9 cellular contexts compared by ENCODE assay signal in the genomic region with DNA sequence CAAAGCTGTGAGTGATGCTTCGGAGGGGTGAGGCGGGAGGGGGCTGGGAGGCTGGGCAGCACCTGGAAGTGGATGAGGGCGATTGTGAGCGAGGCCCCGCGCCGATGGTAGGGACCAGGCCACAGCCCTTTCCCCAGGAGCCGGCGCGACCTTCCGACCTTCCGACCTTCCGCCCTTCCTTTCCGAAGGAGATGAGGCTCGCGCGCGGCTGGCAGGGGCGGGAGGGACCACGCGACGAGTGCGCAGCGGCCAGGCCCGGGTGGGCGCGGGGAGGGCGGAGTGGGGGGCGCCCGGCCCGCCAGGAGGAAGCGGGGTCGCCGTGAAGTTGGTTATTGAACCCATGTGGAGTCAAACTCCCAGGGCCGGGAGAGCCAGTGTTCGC. TPM values are rescaled to one million over a fixed set of nuclear protein-coding genes. Genes with fewer than 3 reads are reported as not detected.
A peak's percentile ranks its signal among the peaks of the same experiment; 100 is the strongest.
DNase-seq lines count a peak whose midpoint lies in the region; ATAC-seq and TF ChIP-seq lines count a peak whose summit lies in the region.
"Had no signal": no experiment of that assay in that cellular context is flagged by ENCODE, and none has a peak within 500 bp of the region (broad histone marks: within the 10 kb centered on the region; RNA-seq: fewer than 3 reads in every experiment).

No MANE protein-coding gene starts in this region.

- peak overlapping the region; percentile 59 for H3K4me3 Mint-ChIP-seq in WTC11

- H3K27ac ChIP-seq in iPS DF 6.9 (ENCODE audit: low read length) (no peak overlapping the region), gastrocnemius medialis (peak overlapping the region in 3 of 4 donors; percentile 58 to 63 (median 59))

- in situ Hi-C loops in gastrocnemius medialis (cut with MboI; ENCODE audit: low sequenced_read_pairs in 4 of 4), result loop anchor here in 1 of 4 donors (10.0 kb wide), 1 partner anchor 162 kb away; no protein-coding TSS in a partner anchor

- TF ChIP-seq CTCF in GM20000 (IDR thresholded peaks at IDR 0.05; ENCODE audit: extremely low read depth, missing control alignments), result no peak
- no peak for TF ChIP-seq CTCF in WTC11 (IDR thresholded peaks at IDR 0.05)
- TF ChIP-seq CTCF in gastrocnemius medialis (IDR thresholded peaks at IDR 0.05 in 4 of 5, conservative IDR thresholded peaks at IDR 0.05 in 1 of 5), result no peak

- no peak overlapping the region for H3K27ac Mint-ChIP-seq in WTC11
- H3K27ac Mint-ChIP-seq: activated T-helper 2 cell treated with anti-CD3 and anti-CD28 coated beads, Interferon-gamma antibody, Interleukin-2, Interleukin-4, amounts not matched to agents 10 μg/mL and 5 μg/mL and 100 μg/mL, durations not matched to agents 14 hours and 24 hours and 36 hours had no signal

- no CpG with 5 or more reads among the region's 36 CpGs for WGBS in iPS DF 6.9 (ENCODE audit: insufficient coverage, insufficient read length)

- intact Hi-C loops in gastrocnemius medialis (cut with DNase I; ENCODE audit: low total_unique reads), result loop anchor here (10.0 kb wide), 1 partner anchor 82 kb away; no protein-coding TSS in a partner anchor

- no peaks in the 10 kb centered on the region for H3K36me3 Mint-ChIP-seq in WTC11

- CTCF ChIA-PET in WTC11 (lab: Charles Lee), result interaction anchor here (0.7 to 3.7 kb wide), 8 partner anchors 15 to 1347 kb away, joined by 3 to 25 read pairs (median 6); no protein-coding TSS in a partner anchor

- H3K9me3 Mint-ChIP-seq in WTC11, result no peaks in the 10 kb centered on the region
- H3K9me3 Mint-ChIP-seq: activated T-helper 2 cell treated with anti-CD3 and anti-CD28 coated beads, Interferon-gamma antibody, Interleukin-2, Interleukin-4, amounts not matched to agents 10 μg/mL and 5 μg/mL and 100 μg/mL, durations not matched to agents 14 hours and 24 hours and 36 hours had no signal

- DNase-seq in GM20000 (ENCODE audit: low spot score) (peak; percentile 22), WTC11 (ENCODE audit: low spot score) (peak; percentile 57), iPS DF 6.9 (ENCODE audit: low read depth, low spot score) (no peak), gastrocnemius medialis (no peak), NCI-H748 (lab: John Stamatoyannopoulos, UW; ENCODE audit: unreplicated experiment) (no peak), cerebellar nuclear complex (lab: John Stamatoyannopoulos, UW) (no peak), HK-2 (ENCODE audit: unreplicated experiment) (no peak)
- DNase-seq in activated CD4-positive, alpha-beta T cell treated with anti-CD3 and anti-CD28 coated beads, Interleukin-2, amount 50 U/mL, for 4 hours, result no peak

- no peaks in the 10 kb centered on the region for H3K27me3 Mint-ChIP-seq in WTC11 (ENCODE audit: low read depth)

- H3K36me3 ChIP-seq in iPS DF 6.9 (ENCODE audit: control insufficient read depth, insufficient read depth, low read length) (no peaks in the 10 kb centered on the region), gastrocnemius medialis (no peaks in the 10 kb centered on the region)

- H3K4me1 ChIP-seq in iPS DF 6.9 (ENCODE audit: control insufficient read depth, insufficient read depth, low read length), result peaks cover 8% of the 10 kb centered on the region
- peaks cover 8 to 13% of the 10 kb centered on the region in 2 donors for H3K4me1 ChIP-seq in gastrocnemius medialis

- H3K9me3 ChIP-seq in iPS DF 6.9 (ENCODE audit: control insufficient read depth, insufficient read depth, low read length), result no peaks in the 10 kb centered on the region
- no peaks in the 10 kb centered on the region for H3K9me3 ChIP-seq in gastrocnemius medialis

- TF ChIP-seq POLR2A in gastrocnemius medialis (IDR thresholded peaks at IDR 0.05), result no peak

- peak overlapping the region; percentile 70 for H3K4me3 ChIP-seq in iPS DF 6.9 (ENCODE audit: low read length)
- H3K4me3 ChIP-seq in gastrocnemius medialis, result peak overlapping the region; percentile 54 to 71 (median 60)

- POLR2A ChIA-PET in WTC11 (lab: Charles Lee), result interaction anchor here (0.6 to 3.9 kb wide), 4 partner anchors 20 to 79 kb away, joined by 3 to 28 read pairs (median 6); no protein-coding TSS in a partner anchor

- peaks cover 47% of the 10 kb centered on the region for H3K4me1 Mint-ChIP-seq in WTC11

- ATAC-seq in WTC11, result peak; percentile 8
- no peak for ATAC-seq in gastrocnemius medialis

- no peaks in the 10 kb centered on the region for H3K27me3 ChIP-seq in iPS DF 6.9 (ENCODE audit: control insufficient read depth, insufficient read depth, low read length)
- H3K27me3 ChIP-seq in gastrocnemius medialis, result peaks cover 11 to 38% (median 32%) of the 10 kb centered on the region in 3 donors

TF ChIP-seq in WTC11, 78 proteins besides CTCF, POLR2A, EP300 and RAD21:
- TF ChIP-seq ETV6 (CRISPR knock-in tag; IDR thresholded peaks at IDR 0.05) (0 out of 2 replicates have a peak, but pooled peaks have one; percentile 33), FOXP4 (CRISPR knock-in tag; IDR thresholded peaks at IDR 0.05) (peak; percentile 32; the same call in 1 of the 2 replicates), CREM (CRISPR knock-in tag; IDR thresholded peaks at IDR 0.05) (no peak), CBFB (CRISPR knock-in tag; IDR thresholded peaks at IDR 0.05; ENCODE audit: low read depth) (no peak)

RNA-seq across cellular contexts. Expression of gene RAP1GAP2, which starts 56.5 kb away (rescaled TPM):
- total RNA-seq in WTC11 (2021), result 64.5 to 72.8 TPM (median 65.4 TPM) in 3 replicates
- 1 to 10 TPM in 3 of 4 donors, under 1 TPM in 1; 0.85 to 2.4 (median 1.5) TPM for total RNA-seq in gastrocnemius medialis

Comparison
In these comparisons a context has a peak if more than half of its experiments do, and no peak if none do; other contexts are left out.
1. DNase-seq: peak in GM20000 (single experiment) and WTC11 (single experiment); none in iPS DF 6.9 (single experiment), gastrocnemius medialis (0 of 2), NCI-H748 (single experiment), cerebellar nuclear complex (0 of 2), activated CD4-positive, alpha-beta T cell treated with anti-CD3 and anti-CD28 coated beads, Interleukin-2, amount 50 U/mL, for 4 hours (0 of 2) and HK-2 (single experiment).
2. RNA of gene RAP1GAP2, which starts 56.5 kb away (total RNA-seq): 64.5 to 72.8 TPM in WTC11; 0.85 to 2.4 TPM in gastrocnemius medialis; every median in the first group is over 10 times any median in the second.